In genomic region chr1:80882552-80882951, GRCh38 we compare ENCODE assay signal across 16 cellular contexts.
DNase-seq lines count a peak whose midpoint lies in the region; ATAC-seq and TF ChIP-seq lines count a peak whose summit lies in the region.
"Had no signal": no experiment of that assay in that cellular context is flagged by ENCODE, and none has a peak within 500 bp of the region (broad histone marks: within the 10 kb centered on the region; RNA-seq: fewer than 3 reads in every experiment).

No MANE protein-coding gene starts in this region.

- CTCF ChIA-PET in RWPE1 (lab: Yijun Ruan, JAX) (no interaction called here), T-cell (lab: Charles Lee) (no interaction called here)

- no peaks in the 10 kb centered on the region for H3K36me3 Mint-ChIP-seq in T-cell
- H3K36me3 Mint-ChIP-seq: CD4-positive, CD25-positive, alpha-beta regulatory T cell; naive B cell had no signal

- peaks cover 3 to 7% (median 7%) of the 10 kb centered on the region in 3 donors for H3K9me3 Mint-ChIP-seq in T-cell

- no peak overlapping the region for H3K27ac Mint-ChIP-seq in T-cell
- H3K27ac Mint-ChIP-seq: activated T-helper 2 cell treated with anti-CD3 and anti-CD28 coated beads, Interferon-gamma antibody, Interleukin-2, Interleukin-4, amounts not matched to agents 10 μg/mL and 5 μg/mL and 100 μg/mL, durations not matched to agents 14 hours and 24 hours and 36 hours; CD4-positive, CD25-positive, alpha-beta regulatory T cell; naive B cell had no signal

- TF ChIP-seq CTCF in RWPE1 (conservative IDR thresholded peaks at IDR 0.05; ENCODE audit: low read depth) (no peak), omental fat pad (IDR thresholded peaks at IDR 0.05) (no peak)

- no peak overlapping the region for H3K4me3 Mint-ChIP-seq in T-cell
- H3K4me3 Mint-ChIP-seq: CD4-positive, CD25-positive, alpha-beta regulatory T cell; naive B cell had no signal

- POLR2A ChIA-PET in RWPE1 (lab: Yijun Ruan, JAX; ENCODE audit: low non-redundant PET) (no interaction called here), T-cell (lab: Charles Lee) (no interaction called here)

- ATAC-seq in omental fat pad (ENCODE audit: low FRiP score) (peak; percentile 87), T-cell (replicated peaks in 1 of 4) (no peak), HG03196 (IDR thresholded peaks at IDR 0.05; ENCODE audit: unreplicated experiment) (no peak)

- H3K4me1 Mint-ChIP-seq in T-cell: no peaks in the 10 kb centered on the region
- H3K4me1 Mint-ChIP-seq: CD4-positive, CD25-positive, alpha-beta regulatory T cell; naive B cell had no signal

- H3K27me3 Mint-ChIP-seq in T-cell: no peaks in the 10 kb centered on the region
- H3K27me3 Mint-ChIP-seq: CD4-positive, CD25-positive, alpha-beta regulatory T cell; naive B cell had no signal

- DNase-seq in EH (ENCODE audit: low read depth): peak; percentile 1
- peak; percentile 57 for DNase-seq in RWPE1 (ENCODE audit: low spot score)
- DNase-seq in fibroblast of peridontal ligament (ENCODE audit: extremely low read depth): peak; percentile 28
- DNase-seq in omental fat pad (ENCODE audit: low spot score): no peak
- no peak for DNase-seq in T-cell
- DNase-seq in DMS114 treated with DMSO at 0.1 percent for 48 hours (lab: John Stamatoyannopoulos, UW; ENCODE audit: unreplicated experiment): no peak
- DNase-seq in NOMO-1 (lab: John Stamatoyannopoulos, UW; ENCODE audit: unreplicated experiment in 2 of 2): no peak
- DNase-seq: activated CD4-positive, alpha-beta T cell treated with anti-CD3 and anti-CD28 coated beads, Interleukin-2, amount 50 U/mL, for 4 hours; caudate nucleus; CD4-positive, CD25-positive, alpha-beta regulatory T cell; naive B cell; NCI-H2081; substantia nigra; T-helper 2 cell had no signal

- H3K27ac ChIP-seq in RWPE1: no peak overlapping the region

Comparison
In these comparisons a context has a peak if more than half of its experiments do, and no peak if none do; other contexts are left out.
1. DNase-seq: peak in EH (single experiment), RWPE1 (single experiment) and fibroblast of peridontal ligament (single experiment); none in omental fat pad (single experiment), T-cell (0 of 34), DMS114 treated with DMSO at 0.1 percent for 48 hours (single experiment) and NOMO-1 (0 of 2).